ENCODE assay signal across 15 cellular contexts in genomic region chr1:26729633-26730032, GRCh38.
"Had no signal": no experiment of that assay in that cellular context is flagged by ENCODE, and none has a peak within 500 bp of the region (broad histone marks: within the 10 kb centered on the region; RNA-seq: fewer than 3 reads in every experiment).

No MANE protein-coding gene starts in this region.

- DNase-seq: activated CD4-positive, alpha-beta T cell treated with anti-CD3 and anti-CD28 coated beads for 4 hours; activated naive CD4-positive, alpha-beta T cell treated with Interleukin-2 at 50 U/mL for 16 hours; amniotic stem cell; cerebellar nuclear complex; dermis blood vessel endothelial cell; endodermal cell; erythroblast; left ventricle myocardium superior; mesendoderm; pancreas; stimulated activated CD4-positive, alpha-beta T cell treated with anti-CD3 and anti-CD28 coated beads, Interleukin-4, amount 100 ng/mL, for 24 hours; tibial artery had no signal

- H3K27ac ChIP-seq: hepatocyte, pancreas, tibial artery, vagina had no signal

- H3K4me3 Mint-ChIP-seq: endodermal cell had no signal

- H3K9me3 ChIP-seq: pancreas, tibial artery, vagina had no signal

- H3K27ac Mint-ChIP-seq: endodermal cell had no signal

- ATAC-seq: left ventricle myocardium superior, pancreas, SK-N-SH treated with all-trans-retinoic acid at 6 μM for 48 hours had no signal

- H3K27me3 ChIP-seq: hepatocyte, pancreas, tibial artery, vagina had no signal

- H3K9me3 Mint-ChIP-seq: endodermal cell had no signal

- H3K4me3 ChIP-seq: hepatocyte, pancreas, tibial artery, vagina had no signal
